13 cellular contexts compared by ENCODE assay signal in genomic region chr12:116282371-116283286, GRCh38. TPM values are rescaled to one million over a fixed set of nuclear protein-coding genes. Genes with fewer than 3 reads are reported as not detected.
DNase-seq lines count a peak whose midpoint lies in the region; ATAC-seq and TF ChIP-seq lines count a peak whose summit lies in the region.
"Had no signal": no experiment of that assay in that cellular context is flagged by ENCODE, and none has a peak within 500 bp of the region (broad histone marks: within the 10 kb centered on the region; RNA-seq: fewer than 3 reads in every experiment).

No MANE protein-coding gene starts in this region.

- DNase-seq in Caco-2 (no peak), Karpas-422 (no peak), natural killer cell (no peak), NCI-H1092 (lab: John Stamatoyannopoulos, UW) (no peak), foreskin keratinocyte (no peak)
- DNase-seq: DMS 273 treated with DMSO at 0.1 percent for 48 hours; H7; nucleus accumbens; stimulated activated CD4-positive, alpha-beta T cell treated with anti-CD3 and anti-CD28 coated beads, Interleukin-2, amount 100 ng/mL, for 48 hours; tibial artery had no signal

- ATAC-seq in activated T-helper 17 cell treated with anti-CD3 and anti-CD28 coated beads, Interleukin-2, amount 50 U/mL, for 72 hours (replicated peaks): peak; percentile 42
- peak in 1 of 3 donors; percentile 40 for ATAC-seq in natural killer cell
- no peak for ATAC-seq in GM21717 (IDR thresholded peaks at IDR 0.05; ENCODE audit: unreplicated experiment)
- ATAC-seq in foreskin keratinocyte: no peak
- no peak for ATAC-seq in HG03139 (IDR thresholded peaks at IDR 0.05; ENCODE audit: unreplicated experiment)

- no peaks in the 10 kb centered on the region for H3K9me2 ChIP-seq in Karpas-422 (replicated peaks; ENCODE audit: insufficient read depth, low read length)

- no peaks in the 10 kb centered on the region for H3K27me3 Mint-ChIP-seq in Caco-2 (ENCODE audit: insufficient read depth, unreplicated experiment)
- H3K27me3 Mint-ChIP-seq in activated T-helper 17 cell treated with anti-CD3 and anti-CD28 coated beads, Interleukin-2, amount 50 U/mL, for 72 hours: no peaks in the 10 kb centered on the region
- peaks cover 7% of the 10 kb centered on the region in 2 donors for H3K27me3 Mint-ChIP-seq in natural killer cell (ENCODE audit: low read depth in 2 of 2)

- H3K36me3 ChIP-seq in Caco-2 (ENCODE audit: control insufficient read depth, insufficient read depth, low read length): no peaks in the 10 kb centered on the region
- H3K36me3 ChIP-seq in Karpas-422 (ENCODE audit: insufficient read depth, low read length): no peaks in the 10 kb centered on the region
- H3K36me3 ChIP-seq: tibial artery had no signal

- POLR2A ChIA-PET in Caco-2 (lab: Charles Lee): interaction anchor here (0.6 kb wide), 1 partner anchor 1687 kb away, joined by 3 read pairs; no protein-coding TSS in a partner anchor

- H3K4me3 Mint-ChIP-seq in Caco-2 (ENCODE audit: unreplicated experiment): peak overlapping the region; percentile 40
- H3K4me3 Mint-ChIP-seq in activated T-helper 17 cell treated with anti-CD3 and anti-CD28 coated beads, Interleukin-2, amount 50 U/mL, for 72 hours: peak overlapping the region; percentile 56
- H3K4me3 Mint-ChIP-seq in natural killer cell: peak overlapping the region; percentile 64

- no peaks in the 10 kb centered on the region for H4K20me1 ChIP-seq in Karpas-422 (ENCODE audit: insufficient read depth, low read depth, low read length)

- intact Hi-C loops in Caco-2 (cut with micrococcal nuclease; ENCODE audit: unreplicated experiment): loop anchor here (5.0 kb wide), 2 partner anchors 75 to 285 kb away; no protein-coding TSS in a partner anchor
- intact Hi-C loops in natural killer cell (cut with micrococcal nuclease): no loop called here

- BruUV-seq in Caco-2 (replicated peaks; lab: Mats Ljungman, UMichigan): no TSS peak

- no peaks in the 10 kb centered on the region for H3K9me3 ChIP-seq in Caco-2
- H3K9me3 ChIP-seq in Karpas-422 (ENCODE audit: low read length): no peaks in the 10 kb centered on the region
- H3K9me3 ChIP-seq: tibial artery had no signal

- H3K27me3 ChIP-seq in Caco-2 (replicated peaks; ENCODE audit: control insufficient read depth, insufficient read depth, low read length): no peaks in the 10 kb centered on the region
- no peaks in the 10 kb centered on the region; the same call in 1 of the 2 replicates for H3K27me3 ChIP-seq in Karpas-422 (ENCODE audit: low read length)
- no peaks in the 10 kb centered on the region for H3K27me3 ChIP-seq in foreskin keratinocyte
- H3K27me3 ChIP-seq: tibial artery had no signal

- H3K9me3 Mint-ChIP-seq in Caco-2 (ENCODE audit: unreplicated experiment) (no peaks in the 10 kb centered on the region), natural killer cell (no peaks in the 10 kb centered on the region)
- H3K9me3 Mint-ChIP-seq in activated T-helper 17 cell treated with anti-CD3 and anti-CD28 coated beads, Interleukin-2, amount 50 U/mL, for 72 hours: no peaks in the 10 kb centered on the region

- H3K4me3 ChIP-seq in Caco-2 (ENCODE audit: low read depth, low read length) (no peak overlapping the region), Karpas-422 (ENCODE audit: low read length) (no peak overlapping the region)
- H3K4me3 ChIP-seq: tibial artery had no signal

- no peak overlapping the region for H3K27ac ChIP-seq in Karpas-422 (ENCODE audit: low read length)
- no peak overlapping the region for H3K27ac ChIP-seq in foreskin keratinocyte
- H3K27ac ChIP-seq: tibial artery had no signal

- H3K4me1 ChIP-seq in Caco-2: peaks cover 20% of the 10 kb centered on the region; the same call in 1 of the 2 replicates
- no peaks in the 10 kb centered on the region for H3K4me1 ChIP-seq in Karpas-422 (ENCODE audit: low read length)
- no peaks in the 10 kb centered on the region for H3K4me1 ChIP-seq in foreskin keratinocyte

- CTCF ChIA-PET in Caco-2 (lab: Charles Lee): interaction anchor here (0.6 kb wide), 1 partner anchor 408 kb away, joined by 3 read pairs; no protein-coding TSS in a partner anchor

- H3K36me3 Mint-ChIP-seq in Caco-2 (ENCODE audit: insufficient read depth, unreplicated experiment): no peaks in the 10 kb centered on the region
- H3K36me3 Mint-ChIP-seq in activated T-helper 17 cell treated with anti-CD3 and anti-CD28 coated beads, Interleukin-2, amount 50 U/mL, for 72 hours (ENCODE audit: low read depth): no peaks in the 10 kb centered on the region
- H3K36me3 Mint-ChIP-seq in natural killer cell: no peaks in the 10 kb centered on the region

- H3K4me1 Mint-ChIP-seq in Caco-2 (ENCODE audit: low read depth, unreplicated experiment): peaks cover 25% of the 10 kb centered on the region
- peaks cover 4% of the 10 kb centered on the region for H3K4me1 Mint-ChIP-seq in activated T-helper 17 cell treated with anti-CD3 and anti-CD28 coated beads, Interleukin-2, amount 50 U/mL, for 72 hours
- H3K4me1 Mint-ChIP-seq in natural killer cell: peaks cover 14 to 15% of the 10 kb centered on the region in 2 donors

- H3K27ac Mint-ChIP-seq in Caco-2 (ENCODE audit: unreplicated experiment): no peak overlapping the region
- H3K27ac Mint-ChIP-seq in activated T-helper 17 cell treated with anti-CD3 and anti-CD28 coated beads, Interleukin-2, amount 50 U/mL, for 72 hours: peak overlapping the region; percentile 60
- peak overlapping the region in 1 of 2 donors; percentile 42 for H3K27ac Mint-ChIP-seq in natural killer cell

- no peak for TF ChIP-seq CTCF in Caco-2 (IDR thresholded peaks at IDR 0.05; ENCODE audit: insufficient read depth in 1 of 2, low read depth in 1 of 2, low read length in 1 of 2, severe bottlenecking in 1 of 2, unreplicated experiment in 1 of 2)
- TF ChIP-seq CTCF in natural killer cell (IDR thresholded peaks at IDR 0.05): no peak
- no peak for TF ChIP-seq CTCF in foreskin keratinocyte (conservative IDR thresholded peaks at IDR 0.05)

- peak overlapping the region; percentile 42; the same call in 1 of the 2 replicates for H2AFZ ChIP-seq in Karpas-422 (ENCODE audit: low read length)

- H3K4me2 ChIP-seq in Karpas-422 (ENCODE audit: low read depth, low read length, poor library complexity, severe bottlenecking): no peak overlapping the region

- H3K9ac ChIP-seq in Karpas-422 (ENCODE audit: low read length): no peak overlapping the region

- no peaks in the 10 kb centered on the region for H3K79me2 ChIP-seq in Karpas-422 (ENCODE audit: low read length)

RNA-seq across cellular contexts. Expression of gene MED13L, which starts 5.1 kb away (rescaled TPM):
- total RNA-seq in Caco-2 (2022) (160 and 168 TPM in 2 replicates), natural killer cell (100 to 1,000 TPM; 237 to 316 (median 240) TPM), foreskin keratinocyte (42.4 and 50.1 TPM in 2 replicates)
- total RNA-seq in Karpas-422 (2014; rRNA removed; shearing (Covaris generic); ENCODE audit: low replicate concordance): 18.8 and 37.5 TPM in 2 replicates
- 10 to 100 TPM; 49.9 to 56.2 TPM for total RNA-seq in activated T-helper 17 cell treated with anti-CD3 and anti-CD28 coated beads, Interleukin-2, amount 50 U/mL, for 72 hours
- polyA plus RNA-seq in foreskin keratinocyte: 4.6 and 5.3 TPM in 2 replicates
